In genomic region chr6:18595774-18596528, GRCh38 we compare ENCODE assay signal across 8 cellular contexts.
A peak's percentile ranks its signal among the peaks of the same experiment; 100 is the strongest.
DNase-seq lines count a peak whose midpoint lies in the region; ATAC-seq, FAIRE-seq and TF ChIP-seq lines count a peak whose summit lies in the region.

No MANE protein-coding gene starts in this region.

- peak; percentile 42 for FAIRE-seq in kidney (lab: Jason Lieb, UNC)

- H3K9me3 ChIP-seq in kidney (ENCODE audit: control insufficient read depth in 1 of 2, low read length in 2 of 2) = no peaks in the 10 kb centered on the region

- no peak overlapping the region for H3K27ac ChIP-seq in kidney (ENCODE audit: low read depth in 2 of 2, low read length in 2 of 2)

- intact Hi-C loops in kidney (cut with DNase I) = no loop called here

- peak; percentile 92 for TF ChIP-seq CTCF in GM10266 (IDR thresholded peaks at IDR 0.05; ENCODE audit: control insufficient read depth, insufficient read depth, low read depth, missing control alignments)
- peak; percentile 89 for TF ChIP-seq CTCF in cardiac fibroblast (IDR thresholded peaks at IDR 0.05; ENCODE audit: low read depth, low read length)
- peak; percentile 90 for TF ChIP-seq CTCF in kidney (IDR thresholded peaks at IDR 0.05; ENCODE audit: borderline replicate concordance, extremely low read depth, insufficient read depth)

- H3K36me3 ChIP-seq in kidney (ENCODE audit: control insufficient read depth in 1 of 2, insufficient read depth in 2 of 2, low read length in 2 of 2) = no peaks in the 10 kb centered on the region

- peak; percentile 79 for ATAC-seq in HG02588 (IDR thresholded peaks at IDR 0.05; ENCODE audit: unreplicated experiment)

- no peak overlapping the region for H3K4me3 ChIP-seq in cardiac fibroblast (replicated peaks in 1 of 2; ENCODE audit: low read depth in 2 of 2, low read length in 2 of 2)
- H3K4me3 ChIP-seq in kidney (ENCODE audit: low read length in 2 of 2) = no peak overlapping the region

- no peak overlapping the region for H3K9ac ChIP-seq in kidney (ENCODE audit: low read length in 2 of 2)

- H3K4me1 ChIP-seq in kidney (ENCODE audit: control insufficient read depth in 1 of 2, insufficient read depth in 1 of 2, low read depth in 1 of 2, low read length in 2 of 2) = no peaks in the 10 kb centered on the region

- DNase-seq in 8988T (peak; percentile 21), GM10266 (ENCODE audit: extremely low spot score) (peak; percentile 25), NCI-H1092 (lab: John Stamatoyannopoulos, UW) (peak; percentile 63), SKM-1 treated with dmso at 0.1 percent for 144 hours (lab: John Stamatoyannopoulos, UW; ENCODE audit: unreplicated experiment) (peak; percentile 43), cardiac fibroblast (ENCODE audit: low read depth in 2 of 2) (peak; percentile 79), kidney (no peak)
- DNase-seq in stimulated activated CD4-positive, alpha-beta T cell treated with anti-CD3 and anti-CD28 coated beads, Interleukin-2, amount 100 ng/mL, for 24 hours = peak; percentile 41 to 51
